Comparison of ENCODE assay signal across 8 cellular contexts in the genomic region with DNA sequence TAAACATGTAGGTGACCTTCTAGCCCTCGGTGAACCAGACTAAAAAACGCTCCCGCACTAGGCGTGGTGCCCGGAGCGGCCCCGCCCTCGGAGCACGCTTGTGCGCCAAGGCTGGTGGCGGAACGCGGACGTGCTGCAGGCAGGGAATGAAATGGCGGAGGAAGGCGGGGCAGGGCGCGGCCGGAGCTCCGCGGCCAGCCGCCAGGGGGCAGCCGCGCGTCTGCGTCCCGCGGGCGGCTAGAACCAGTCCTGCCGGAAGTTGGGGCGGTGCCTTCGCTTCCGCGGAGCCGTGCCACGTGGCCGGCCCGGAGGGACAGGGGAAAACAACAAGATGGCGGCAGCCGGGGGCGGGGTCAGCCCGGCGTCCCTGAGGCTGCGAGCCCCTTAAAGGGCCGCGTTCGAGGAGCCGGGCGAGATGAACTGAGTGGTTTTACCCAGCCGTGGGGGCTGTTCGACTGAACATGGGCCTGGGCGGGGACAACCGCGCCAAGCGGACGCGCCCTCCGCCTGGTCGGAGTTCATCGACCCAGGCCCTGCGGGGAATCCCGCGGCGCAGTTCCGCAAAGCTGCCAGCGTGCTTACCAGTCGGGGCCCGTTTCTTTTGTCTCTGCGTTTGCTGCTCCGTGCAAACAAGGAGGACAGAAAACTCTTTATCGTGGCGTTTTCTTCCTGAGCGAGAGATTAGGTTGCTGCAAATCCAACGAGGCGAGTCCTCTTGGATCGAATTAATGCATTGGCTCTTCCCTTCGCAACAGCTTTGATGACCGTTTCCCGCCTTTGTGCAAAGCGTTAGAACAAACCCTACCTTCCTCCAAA.
DNase-seq lines count a peak whose midpoint lies in the region; FAIRE-seq and TF ChIP-seq lines count a peak whose summit lies in the region.

No MANE protein-coding gene starts in this region.

- peaks cover 10% of the 10 kb centered on the region for H3K36me3 Mint-ChIP-seq in nephron progenitor cell (ENCODE audit: low read depth)
- no peaks in the 10 kb centered on the region for H3K36me3 Mint-ChIP-seq in stimulated activated naive CD8-positive, alpha-beta T cell treated with anti-CD3 and anti-CD28 coated beads, Interleukin-15, Interleukin-2, amounts not matched to agents 100 ng/mL and 50 ng/mL, for 24 hours (ENCODE audit: low read depth)

- peaks cover 50% of the 10 kb centered on the region for H3K4me1 Mint-ChIP-seq in nephron progenitor cell
- peaks cover 59% of the 10 kb centered on the region for H3K4me1 Mint-ChIP-seq in stimulated activated naive CD8-positive, alpha-beta T cell treated with anti-CD3 and anti-CD28 coated beads, Interleukin-15, Interleukin-2, amounts not matched to agents 100 ng/mL and 50 ng/mL, for 24 hours (ENCODE audit: low read depth)

- in situ Hi-C loops in G401 (cut with HindIII; ENCODE audit: low sequenced_read_pairs): no loop called here

- H3K27ac Mint-ChIP-seq in nephron progenitor cell: peak overlapping the region; percentile 100
- peak overlapping the region; percentile 99 for H3K27ac Mint-ChIP-seq in stimulated activated naive CD8-positive, alpha-beta T cell treated with anti-CD3 and anti-CD28 coated beads, Interleukin-15, Interleukin-2, amounts not matched to agents 100 ng/mL and 50 ng/mL, for 24 hours

- H3K27me3 Mint-ChIP-seq in nephron progenitor cell (ENCODE audit: low read depth, poor library complexity): no peaks in the 10 kb centered on the region
- H3K27me3 Mint-ChIP-seq in stimulated activated naive CD8-positive, alpha-beta T cell treated with anti-CD3 and anti-CD28 coated beads, Interleukin-15, Interleukin-2, amounts not matched to agents 100 ng/mL and 50 ng/mL, for 24 hours: no peaks in the 10 kb centered on the region

- TF ChIP-seq CTCF in LNCaP clone FGC (IDR thresholded peaks at IDR 0.05; ENCODE audit: control insufficient read depth, extremely low read depth, insufficient read depth): peak; percentile 95
- peak; percentile 16 for TF ChIP-seq CTCF in fibroblast of pulmonary artery (IDR thresholded peaks at IDR 0.05; ENCODE audit: low read length, missing control alignments)
- TF ChIP-seq CTCF in nephron progenitor cell (IDR thresholded peaks at IDR 0.05): peak; percentile 96

- peak; percentile 94 for DNase-seq in G401 (ENCODE audit: low spot score)
- DNase-seq in H54 (ENCODE audit: insufficient read length, low spot score): no peak
- DNase-seq in LNCaP clone FGC (ENCODE audit: low read depth): peak; percentile 87
- DNase-seq in RPMI8226: peak; percentile 100
- DNase-seq in activated T-helper 9 cell treated with anti-CD3 and anti-CD28 coated beads, Interleukin-2, amount 50 U/mL, for 16 hours (ENCODE audit: low read depth): peak; percentile 99
- peak; percentile 98 for DNase-seq in fibroblast of pulmonary artery (ENCODE audit: low read depth)
- peak; percentile 97 for DNase-seq in nephron progenitor cell

- H3K4me3 ChIP-seq in LNCaP clone FGC (ENCODE audit: low read depth, low read length): peak overlapping the region; percentile 51
- peak overlapping the region; percentile 48 for H3K4me3 ChIP-seq in fibroblast of pulmonary artery (replicated peaks; ENCODE audit: low read depth, low read length)

- TF ChIP-seq POLR2A in H54 (IDR thresholded peaks at IDR 0.05; ENCODE audit: low read depth, low read length): peak; percentile 61

- FAIRE-seq in H54 (lab: Jason Lieb, UNC): no peak

- H3K4me3 Mint-ChIP-seq in nephron progenitor cell: peak overlapping the region; percentile 84
- peak overlapping the region; percentile 91 for H3K4me3 Mint-ChIP-seq in stimulated activated naive CD8-positive, alpha-beta T cell treated with anti-CD3 and anti-CD28 coated beads, Interleukin-15, Interleukin-2, amounts not matched to agents 100 ng/mL and 50 ng/mL, for 24 hours

- peaks cover 8% of the 10 kb centered on the region for H3K9me3 Mint-ChIP-seq in nephron progenitor cell
- H3K9me3 Mint-ChIP-seq in stimulated activated naive CD8-positive, alpha-beta T cell treated with anti-CD3 and anti-CD28 coated beads, Interleukin-15, Interleukin-2, amounts not matched to agents 100 ng/mL and 50 ng/mL, for 24 hours: no peaks in the 10 kb centered on the region

Comparison
In these comparisons a context has a peak if more than half of its experiments do, and no peak if none do; other contexts are left out.
1. CTCF ChIP-seq: peak in every context shown above with its lines; median percentile 96 in nephron progenitor cell; 95 in LNCaP clone FGC; 16 in fibroblast of pulmonary artery.